23 cellular contexts compared by ENCODE assay signal in the genomic region with DNA sequence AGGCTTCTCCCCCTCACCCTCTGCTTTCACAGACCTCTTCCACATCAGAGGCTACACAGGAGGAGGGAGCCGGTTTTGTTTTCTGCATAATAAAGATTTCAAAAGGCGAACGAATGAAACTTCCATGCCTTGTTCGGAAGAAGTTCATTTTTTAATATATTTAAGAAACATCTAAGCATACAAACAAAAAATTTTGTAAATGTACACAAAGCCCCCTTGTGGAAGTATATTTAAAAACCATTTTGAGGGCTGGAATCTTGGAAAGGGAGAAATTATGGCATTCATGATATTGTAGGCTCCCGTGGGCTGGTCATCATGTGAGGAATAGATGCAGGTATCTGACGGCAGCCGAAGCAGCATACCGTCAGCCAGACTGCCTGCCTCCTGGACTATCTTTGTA.
A peak's percentile ranks its signal among the peaks of the same experiment; 100 is the strongest.
DNase-seq lines count a peak whose midpoint lies in the region; ATAC-seq and TF ChIP-seq lines count a peak whose summit lies in the region.
"Had no signal": no experiment of that assay in that cellular context is flagged by ENCODE, and none has a peak within 500 bp of the region (broad histone marks: within the 10 kb centered on the region; RNA-seq: fewer than 3 reads in every experiment).

No MANE protein-coding gene starts in this region.

- no peak overlapping the region for H3K27ac ChIP-seq in KMS-11
- H3K27ac ChIP-seq: psoas muscle had no signal

- no peak overlapping the region for H3K4me3 ChIP-seq in BE2C (ENCODE audit: low read depth, low read length)
- H3K4me3 ChIP-seq in KMS-11 (IDR thresholded peaks at IDR 0.05; ENCODE audit: insufficient read depth, low read depth, low read length), result no peak overlapping the region
- no peak overlapping the region for H3K4me3 ChIP-seq in astrocyte of the cerebellum (ENCODE audit: low read depth, low read length)
- H3K4me3 ChIP-seq: GM12878, MG63, psoas muscle had no signal

- H3K36me3 Mint-ChIP-seq in mesothelial cell of epicardium, result no peaks in the 10 kb centered on the region
- H3K36me3 Mint-ChIP-seq: activated CD8-positive, alpha-beta memory T cell treated with anti-CD3 and anti-CD28 coated beads, Interleukin-2, amount 10 ng/mL, durations not matched to agents 7 days and 5 days; memory B cell; natural killer cell had no signal

- H4K20me1 ChIP-seq in KMS-11 (ENCODE audit: insufficient read depth), result no peaks in the 10 kb centered on the region

- H3K4me2 ChIP-seq in KMS-11, result no peak overlapping the region

- peaks cover 20% of the 10 kb centered on the region for H3K4me1 Mint-ChIP-seq in mesothelial cell of epicardium
- H3K4me1 Mint-ChIP-seq: activated CD8-positive, alpha-beta memory T cell treated with anti-CD3 and anti-CD28 coated beads, Interleukin-2, amount 10 ng/mL, durations not matched to agents 7 days and 5 days; memory B cell; natural killer cell had no signal

- in situ Hi-C loops in astrocyte of the cerebellum (cut with HindIII; ENCODE audit: low sequenced_read_pairs), result no loop called here

- H3K9me3 Mint-ChIP-seq in mesothelial cell of epicardium, result peaks cover 20% of the 10 kb centered on the region
- H3K9me3 Mint-ChIP-seq: activated T-helper 2 cell treated with anti-CD3 and anti-CD28 coated beads, Interferon-gamma antibody, Interleukin-2, Interleukin-4, amounts not matched to agents 10 μg/mL and 5 μg/mL and 100 μg/mL, durations not matched to agents 14 hours and 24 hours and 36 hours had no signal

- H3K9ac ChIP-seq in KMS-11, result no peak overlapping the region

- H3K27ac Mint-ChIP-seq in mesothelial cell of epicardium, result no peak overlapping the region
- H3K27ac Mint-ChIP-seq: activated CD8-positive, alpha-beta memory T cell treated with anti-CD3 and anti-CD28 coated beads, Interleukin-2, amount 10 ng/mL, durations not matched to agents 7 days and 5 days; activated T-helper 2 cell treated with anti-CD3 and anti-CD28 coated beads, Interferon-gamma antibody, Interleukin-2, Interleukin-4, amounts not matched to agents 10 μg/mL and 5 μg/mL and 100 μg/mL, durations not matched to agents 14 hours and 24 hours and 36 hours; memory B cell; natural killer cell had no signal

- no peak overlapping the region for H2AFZ ChIP-seq in KMS-11 (ENCODE audit: low read depth)

- DNase-seq in BE2C, result no peak
- no peak for DNase-seq in astrocyte of the cerebellum (ENCODE audit: low read depth)
- DNase-seq in mesothelial cell of epicardium (ENCODE audit: low spot score in 2 of 2, unreplicated experiment in 2 of 2), result no peak
- DNase-seq in activated CD4-positive, alpha-beta T cell treated with anti-CD3 and anti-CD28 coated beads for 48 hours, result no peak
- no peak for DNase-seq in activated CD4-positive, alpha-beta T cell treated with anti-CD3 and anti-CD28 coated beads for 4 hours
- no peak for DNase-seq in NCI-H2107 treated with DMSO at 0.1 percent for 48 hours (lab: John Stamatoyannopoulos, UW; ENCODE audit: unreplicated experiment)
- DNase-seq: activated CD8-positive, alpha-beta memory T cell treated with anti-CD3 and anti-CD28 coated beads, Interleukin-2, amount 10 ng/mL, durations not matched to agents 7 days and 5 days; central memory CD4-positive, alpha-beta T cell; effector memory CD4-positive, alpha-beta T cell; GDM1; hippocampal formation; MG63; natural killer cell; psoas muscle; small intestine; stimulated activated CD4-positive, alpha-beta T cell treated with anti-CD3 and anti-CD28 coated beads, Interleukin-4, amount 100 ng/mL, for 24 hours; T-helper 2 cell had no signal

- no peaks in the 10 kb centered on the region for H3K27me3 ChIP-seq in BE2C
- no peaks in the 10 kb centered on the region for H3K27me3 ChIP-seq in KMS-11 (ENCODE audit: insufficient read depth, low read depth)
- H3K27me3 ChIP-seq: MG63 had no signal

- no peaks in the 10 kb centered on the region for H3K36me3 ChIP-seq in BE2C
- H3K36me3 ChIP-seq in KMS-11 (ENCODE audit: insufficient read depth), result no peaks in the 10 kb centered on the region
- H3K36me3 ChIP-seq: MG63 had no signal

- TF ChIP-seq CTCF in BE2C (IDR thresholded peaks at IDR 0.05; ENCODE audit: low read depth, low read length) (peak; percentile 32), KMS-11 (conservative IDR thresholded peaks at IDR 0.05; ENCODE audit: low read depth, low read length) (peak; percentile 33; the same call in 1 of the 2 replicates), astrocyte of the cerebellum (IDR thresholded peaks at IDR 0.05; ENCODE audit: low read depth, low read length, missing control alignments) (peak; percentile 11), mesothelial cell of epicardium (IDR thresholded peaks at IDR 0.05; ENCODE audit: unreplicated experiment) (peak; percentile 39)

- H3K9me3 ChIP-seq in BE2C, result no peaks in the 10 kb centered on the region
- H3K9me3 ChIP-seq: psoas muscle had no signal

- no peaks in the 10 kb centered on the region for H3K4me1 ChIP-seq in BE2C
- H3K4me1 ChIP-seq in KMS-11 (ENCODE audit: low read depth, poor library complexity, severe bottlenecking), result no peaks in the 10 kb centered on the region
- H3K4me1 ChIP-seq: psoas muscle had no signal

- H3K27me3 Mint-ChIP-seq in mesothelial cell of epicardium (ENCODE audit: low read depth), result no peaks in the 10 kb centered on the region

- no peaks in the 10 kb centered on the region for H3K79me2 ChIP-seq in KMS-11 (ENCODE audit: insufficient read depth, low read depth)

- no peak for ATAC-seq in HG03457 (IDR thresholded peaks at IDR 0.05; ENCODE audit: unreplicated experiment)
- ATAC-seq: activated CD4-positive, CD25-positive, alpha-beta regulatory T cell treated with anti-CD3 and anti-CD28 coated beads, Interleukin-2, amount 50 U/mL, for 24 hours; activated CD8-positive, alpha-beta memory T cell treated with anti-CD3 and anti-CD28 coated beads, Interleukin-2, amount 10 ng/mL, durations not matched to agents 7 days and 5 days; GM12878; natural killer cell; psoas muscle had no signal

- no peak overlapping the region for H3K4me3 Mint-ChIP-seq in mesothelial cell of epicardium
- H3K4me3 Mint-ChIP-seq: activated CD8-positive, alpha-beta memory T cell treated with anti-CD3 and anti-CD28 coated beads, Interleukin-2, amount 10 ng/mL, durations not matched to agents 7 days and 5 days; memory B cell; natural killer cell had no signal
